24 cellular contexts compared by ENCODE assay signal in genomic region chr11:36115378-36115801, GRCh38.
"Had no signal": no experiment of that assay in that cellular context is flagged by ENCODE, and none has a peak within 500 bp of the region (broad histone marks: within the 10 kb centered on the region; RNA-seq: fewer than 3 reads in every experiment).

No MANE protein-coding gene starts in this region.

- H3K4me3 ChIP-seq: coronary artery, gastrocnemius medialis, heart left ventricle, left lung, prostate gland, right atrium auricular region, suprapubic skin, transverse colon, upper lobe of right lung, uterus had no signal

- H3K27me3 ChIP-seq: gastrocnemius medialis, right atrium auricular region, suprapubic skin, transverse colon, upper lobe of right lung, uterus had no signal

- ATAC-seq: esophagus mucosa; gastrocnemius medialis; heart left ventricle; left cardiac atrium; left lung; naive thymus-derived CD8-positive, alpha-beta T cell; sciatic nerve; stimulated activated memory B cell treated with anti-CD40 and anti-IgM and Interleukin-4, amounts not matched to agents 10 μg/mL and 1 μg/mL and 100 μg/mL, for 72 hours; upper lobe of right lung had no signal

- DNase-seq: effector memory CD4-positive, alpha-beta T cell; foreskin fibroblast; gastrocnemius medialis; heart left ventricle; hippocampal formation; left cardiac atrium; left lung; mammary epithelial cell; mesendoderm; midbrain; naive thymus-derived CD8-positive, alpha-beta T cell; nucleus accumbens; stimulated activated CD4-positive, alpha-beta T cell treated with anti-CD3 and anti-CD28 coated beads, Interleukin-4, amount 100 ng/mL, for 4 hours; transverse colon; upper lobe of right lung; uterus had no signal

- H3K27ac ChIP-seq: coronary artery, gastrocnemius medialis, heart left ventricle, left lung, prostate gland, right atrium auricular region, suprapubic skin, transverse colon, upper lobe of right lung, uterus had no signal

- H3K9me3 ChIP-seq: gastrocnemius medialis, prostate gland, suprapubic skin, transverse colon, upper lobe of right lung, uterus had no signal

- H3K27me3 Mint-ChIP-seq: stimulated activated memory B cell treated with anti-CD40 and anti-IgM and Interleukin-4, amounts not matched to agents 10 μg/mL and 1 μg/mL and 100 μg/mL, for 72 hours had no signal

- H3K36me3 Mint-ChIP-seq: stimulated activated memory B cell treated with anti-CD40 and anti-IgM and Interleukin-4, amounts not matched to agents 10 μg/mL and 1 μg/mL and 100 μg/mL, for 72 hours had no signal

- H3K27ac Mint-ChIP-seq: naive thymus-derived CD8-positive, alpha-beta T cell; stimulated activated memory B cell treated with anti-CD40 and anti-IgM and Interleukin-4, amounts not matched to agents 10 μg/mL and 1 μg/mL and 100 μg/mL, for 72 hours; stimulated activated naive CD8-positive, alpha-beta T cell treated with anti-CD3 and anti-CD28 coated beads, Interleukin-15, Interleukin-2, amounts not matched to agents 100 ng/mL and 50 ng/mL, for 24 hours had no signal

- H3K4me1 Mint-ChIP-seq: stimulated activated memory B cell treated with anti-CD40 and anti-IgM and Interleukin-4, amounts not matched to agents 10 μg/mL and 1 μg/mL and 100 μg/mL, for 72 hours had no signal

- H3K4me3 Mint-ChIP-seq: naive thymus-derived CD8-positive, alpha-beta T cell; stimulated activated memory B cell treated with anti-CD40 and anti-IgM and Interleukin-4, amounts not matched to agents 10 μg/mL and 1 μg/mL and 100 μg/mL, for 72 hours; stimulated activated naive CD8-positive, alpha-beta T cell treated with anti-CD3 and anti-CD28 coated beads, Interleukin-15, Interleukin-2, amounts not matched to agents 100 ng/mL and 50 ng/mL, for 24 hours had no signal

- H3K4me1 ChIP-seq: gastrocnemius medialis, left lung, prostate gland, right atrium auricular region, suprapubic skin, transverse colon, upper lobe of right lung, uterus had no signal

- H3K36me3 ChIP-seq: gastrocnemius medialis, heart left ventricle, left lung, prostate gland, right atrium auricular region, transverse colon, upper lobe of right lung, uterus had no signal
